In the genomic region with DNA sequence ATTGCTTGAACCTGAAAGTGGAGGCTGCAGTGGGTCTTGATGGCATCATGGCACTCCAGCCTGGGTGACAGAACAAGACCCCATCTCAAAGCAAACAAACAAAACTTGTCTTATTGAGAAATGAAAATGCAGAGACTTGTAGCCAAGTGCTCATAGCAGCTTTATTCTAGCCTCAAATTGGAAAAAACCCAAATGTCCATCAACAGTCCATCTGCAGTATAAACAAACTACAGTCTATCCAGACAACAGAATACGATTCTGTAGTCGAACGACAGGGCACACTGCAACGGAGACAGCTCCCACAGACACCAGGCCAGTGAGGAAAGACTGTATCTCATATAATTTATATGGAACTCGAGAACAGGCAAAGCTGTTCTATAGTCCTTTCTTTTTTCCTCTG, we compare ENCODE assay signal across 26 cellular contexts.
"Had no signal": no experiment of that assay in that cellular context is flagged by ENCODE, and none has a peak within 500 bp of the region (broad histone marks: within the 10 kb centered on the region; RNA-seq: fewer than 3 reads in every experiment).

No MANE protein-coding gene starts in this region.

- ATAC-seq: activated naive CD4-positive, alpha-beta T cell treated with anti-CD3 and anti-CD28 coated beads, Interleukin-2, amount 50 U/mL, for 72 hours; activated T-cell treated with anti-CD3 and anti-CD28 coated beads, Interleukin-2, amount 50 U/mL, for 72 hours; gastroesophageal sphincter had no signal

- H3K4me3 Mint-ChIP-seq: activated CD4-positive, alpha-beta memory T cell treated with anti-CD3 and anti-CD28 coated beads, Interleukin-2, amount 10 ng/mL, durations not matched to agents 7 days and 5 days; activated CD4-positive, alpha-beta T cell treated with anti-CD3 and anti-CD28 coated beads, Interleukin-2, amount 10 ng/mL, durations not matched to agents 7 days and 5 days; activated naive CD4-positive, alpha-beta T cell treated with anti-CD3 and anti-CD28 coated beads, Interleukin-2, amount 10 ng/mL, durations not matched to agents 7 days and 5 days; activated naive CD8-positive, alpha-beta T cell treated with anti-CD3 and anti-CD28 coated beads, Interleukin-2, amount 10 ng/mL, durations not matched to agents 7 days and 5 days; activated T-cell treated with anti-CD3 and anti-CD28 coated beads, Interleukin-2, amount 50 U/mL, for 24 hours; activated T-cell treated with anti-CD3 and anti-CD28 coated beads, Interleukin-2, amount 50 U/mL, for 72 hours had no signal

- H3K27ac Mint-ChIP-seq: activated CD4-positive, alpha-beta memory T cell treated with anti-CD3 and anti-CD28 coated beads, Interleukin-2, amount 10 ng/mL, durations not matched to agents 7 days and 5 days; activated CD4-positive, alpha-beta T cell treated with anti-CD3 and anti-CD28 coated beads, Interleukin-2, amount 10 ng/mL, durations not matched to agents 7 days and 5 days; activated naive CD4-positive, alpha-beta T cell treated with anti-CD3 and anti-CD28 coated beads, Interleukin-2, amount 10 ng/mL, durations not matched to agents 7 days and 5 days; activated naive CD4-positive, alpha-beta T cell treated with anti-CD3 and anti-CD28 coated beads, Interleukin-2, amount 50 U/mL, for 72 hours; activated naive CD8-positive, alpha-beta T cell treated with anti-CD3 and anti-CD28 coated beads, Interleukin-2, amount 10 ng/mL, durations not matched to agents 7 days and 5 days; activated T-cell treated with anti-CD3 and anti-CD28 coated beads, Interleukin-2, amount 50 U/mL, for 24 hours; activated T-cell treated with anti-CD3 and anti-CD28 coated beads, Interleukin-2, amount 50 U/mL, for 72 hours had no signal

- FAIRE-seq: colon, endometrium, endothelial cell of umbilical vein had no signal

- H3K27me3 ChIP-seq: ascending aorta, brain microvascular endothelial cell, esophagus squamous epithelium, gastroesophageal sphincter had no signal

- H3K9me3 Mint-ChIP-seq: activated naive CD4-positive, alpha-beta T cell treated with anti-CD3 and anti-CD28 coated beads, Interleukin-2, amount 50 U/mL, for 72 hours had no signal

- H3K36me3 ChIP-seq: ascending aorta had no signal

- H3K4me1 Mint-ChIP-seq: activated CD4-positive, alpha-beta memory T cell treated with anti-CD3 and anti-CD28 coated beads, Interleukin-2, amount 10 ng/mL, durations not matched to agents 7 days and 5 days; activated CD4-positive, alpha-beta T cell treated with anti-CD3 and anti-CD28 coated beads, Interleukin-2, amount 10 ng/mL, durations not matched to agents 7 days and 5 days; activated naive CD4-positive, alpha-beta T cell treated with anti-CD3 and anti-CD28 coated beads, Interleukin-2, amount 10 ng/mL, durations not matched to agents 7 days and 5 days; activated naive CD8-positive, alpha-beta T cell treated with anti-CD3 and anti-CD28 coated beads, Interleukin-2, amount 10 ng/mL, durations not matched to agents 7 days and 5 days had no signal

- H3K27me3 Mint-ChIP-seq: activated CD4-positive, alpha-beta memory T cell treated with anti-CD3 and anti-CD28 coated beads, Interleukin-2, amount 10 ng/mL, durations not matched to agents 7 days and 5 days; activated CD4-positive, alpha-beta T cell treated with anti-CD3 and anti-CD28 coated beads, Interleukin-2, amount 10 ng/mL, durations not matched to agents 7 days and 5 days; activated naive CD4-positive, alpha-beta T cell treated with anti-CD3 and anti-CD28 coated beads, Interleukin-2, amount 10 ng/mL, durations not matched to agents 7 days and 5 days; activated naive CD8-positive, alpha-beta T cell treated with anti-CD3 and anti-CD28 coated beads, Interleukin-2, amount 10 ng/mL, durations not matched to agents 7 days and 5 days; activated T-cell treated with anti-CD3 and anti-CD28 coated beads, Interleukin-2, amount 50 U/mL, for 24 hours had no signal

- H3K4me3 ChIP-seq: ascending aorta, esophagus squamous epithelium, gastroesophageal sphincter had no signal

- DNase-seq: activated CD4-positive, alpha-beta memory T cell treated with anti-CD3 and anti-CD28 coated beads, Interleukin-2, amount 10 ng/mL, durations not matched to agents 7 days and 5 days; activated CD4-positive, alpha-beta T cell treated with anti-CD3 and anti-CD28 coated beads for 1 hour; activated CD4-positive, alpha-beta T cell treated with anti-CD3 and anti-CD28 coated beads for 4 hours; activated CD4-positive, alpha-beta T cell treated with anti-CD3 and anti-CD28 coated beads, Interleukin-2, amount 10 ng/mL, durations not matched to agents 7 days and 5 days; activated CD4-positive, alpha-beta T cell treated with anti-CD3 and anti-CD28 coated beads, Interleukin-2, amount 50 U/mL, for 4 hours; activated CD8-positive, alpha-beta memory T cell treated with anti-CD3 and anti-CD28 coated beads, Interleukin-2, amount 50 U/mL, for 48 hours; activated gamma-delta T cell; activated naive CD4-positive, alpha-beta T cell; activated naive CD4-positive, alpha-beta T cell treated with anti-CD3 and anti-CD28 coated beads, Interleukin-2, amount 10 ng/mL, durations not matched to agents 7 days and 5 days; activated naive CD8-positive, alpha-beta T cell treated with anti-CD3 and anti-CD28 coated beads, Interleukin-2, amount 10 ng/mL, durations not matched to agents 7 days and 5 days; activated T-cell treated with anti-CD3 and anti-CD28 coated beads for 4 hours; activated T-cell treated with anti-CD3 and anti-CD28 coated beads, Interleukin-2, amount 50 U/mL, for 24 hours; activated T-cell treated with anti-CD3 and anti-CD28 coated beads, Interleukin-2, amount 50 U/mL, for 72 hours; brain microvascular endothelial cell; cortex of kidney; dermis blood vessel endothelial cell; effector CD8-positive, alpha-beta T cell; esophagus squamous epithelium; foreskin melanocyte; T-helper 2 cell had no signal
